Comparison of ENCODE assay signal across 10 cellular contexts in genomic region chr14:106789318-106789717, GRCh38.
"Had no signal": no experiment of that assay in that cellular context is flagged by ENCODE, and none has a peak within 500 bp of the region (broad histone marks: within the 10 kb centered on the region; RNA-seq: fewer than 3 reads in every experiment).

No MANE protein-coding gene starts in this region.

- H3K4me3 ChIP-seq: GM23248, HAP-1, K562 had no signal

- H3K27ac Mint-ChIP-seq: HFFc6 had no signal

- H3K36me3 ChIP-seq: HAP-1 had no signal

- H3K4me3 Mint-ChIP-seq: HFFc6 had no signal

- ATAC-seq: HCT116, K562 had no signal

- FAIRE-seq: HTR-8/SVneo, K562 had no signal

- H3K27ac ChIP-seq: GM23248, KMS-11 had no signal

- H3K4me1 ChIP-seq: HAP-1 had no signal

- H2AFZ ChIP-seq: GM23248 had no signal

- H3K4me2 ChIP-seq: KMS-11 had no signal

- H3K9ac ChIP-seq: GM23248, KMS-11 had no signal

- DNase-seq: GM23248, GOT3, H7, HFFc6, IMR-90 had no signal

- H3K9me3 ChIP-seq: HAP-1 had no signal
